Comparison of ENCODE assay signal across 8 cellular contexts in genomic region chr19:14530005-14530348, GRCh38. TPM values are rescaled to one million over a fixed set of nuclear protein-coding genes. Genes with fewer than 3 reads are reported as not detected.
DNase-seq lines count a peak whose midpoint lies in the region; ATAC-seq and TF ChIP-seq lines count a peak whose summit lies in the region.

No MANE protein-coding gene starts in this region.

- no peaks in the 10 kb centered on the region for H3K27me3 ChIP-seq in CD8-positive, alpha-beta T cell (ENCODE audit: insufficient read depth, low read length)
- H3K27me3 ChIP-seq in KMS-11 (ENCODE audit: insufficient read depth, low read depth): no peaks in the 10 kb centered on the region
- H3K27me3 ChIP-seq in liver (ENCODE audit: control insufficient read depth in 4 of 4, insufficient read depth in 4 of 4, low read length in 3 of 4): no peaks in the 10 kb centered on the region
- no peaks in the 10 kb centered on the region for H3K27me3 ChIP-seq in tibial nerve

- peak overlapping the region; percentile 61 for H3K4me2 ChIP-seq in KMS-11

- TF ChIP-seq EP300 in tibial nerve (IDR thresholded peaks at IDR 0.05): no peak

- peak overlapping the region; percentile 97 for H3K4me3 Mint-ChIP-seq in CD8-positive, alpha-beta T cell
- H3K4me3 Mint-ChIP-seq in MCF 10A (ENCODE audit: unreplicated experiment): peak overlapping the region; percentile 93

- H4K20me1 ChIP-seq in KMS-11 (ENCODE audit: insufficient read depth): no peaks in the 10 kb centered on the region

- no peaks in the 10 kb centered on the region for H3K27me3 Mint-ChIP-seq in CD8-positive, alpha-beta T cell (ENCODE audit: low read depth)
- H3K27me3 Mint-ChIP-seq in MCF 10A (ENCODE audit: insufficient read depth, unreplicated experiment): no peaks in the 10 kb centered on the region

- peak; percentile 6 for ATAC-seq in CD8-positive, alpha-beta T cell
- ATAC-seq in GM19467 (IDR thresholded peaks at IDR 0.05; ENCODE audit: unreplicated experiment) (no peak), HG03469 (IDR thresholded peaks at IDR 0.05; ENCODE audit: unreplicated experiment) (no peak)

- peak overlapping the region; percentile 97 for H3K4me3 ChIP-seq in CD8-positive, alpha-beta T cell (ENCODE audit: low read depth, low read length)
- H3K4me3 ChIP-seq in KMS-11 (IDR thresholded peaks at IDR 0.05; ENCODE audit: insufficient read depth, low read depth, low read length) (no peak overlapping the region), liver (ENCODE audit: low read depth in 1 of 3, low read length in 3 of 3) (peak overlapping the region; percentile 57 to 99 (median 76)), tibial nerve (peak overlapping the region; percentile 63 to 82 (median 70))

- CTCF ChIA-PET in CD8-positive, alpha-beta T cell (lab: Charles Lee): interaction anchor here (1.7 to 6.1 kb wide), 3 partner anchors 21 to 27 kb away, joined by 5 to 22 read pairs (median 7); no protein-coding TSS in a partner anchor
- CTCF ChIA-PET in MCF 10A (lab: Yijun Ruan, JAX): interaction anchor here (1.4 kb wide), 1 partner anchor 27 kb away, joined by 3 read pairs; no protein-coding TSS in a partner anchor

- DNase-seq in CD8-positive, alpha-beta T cell: peak in 2 of 7 experiments; percentile 44 to 62
- no peak for DNase-seq in MCF 10A (ENCODE audit: unreplicated experiment)
- DNase-seq in tibial nerve (ENCODE audit: low spot score in 2 of 2): no peak
- no peak for DNase-seq in NCI-H510A treated with DMSO at 0.1 percent for 48 hours (lab: John Stamatoyannopoulos, UW)

- intact Hi-C loops in CD8-positive, alpha-beta T cell (cut with DNase I, micrococcal nuclease): loop anchor here in 1 of 2 experiments (1.0 kb wide), 1 partner anchor 21 kb away; no protein-coding TSS in a partner anchor
- intact Hi-C loops in MCF 10A (cut with micrococcal nuclease): no loop called here

- H3K4me1 Mint-ChIP-seq in CD8-positive, alpha-beta T cell (ENCODE audit: low read depth): peaks cover 54% of the 10 kb centered on the region
- peaks cover 27% of the 10 kb centered on the region for H3K4me1 Mint-ChIP-seq in MCF 10A (ENCODE audit: insufficient read depth, unreplicated experiment)

- peak overlapping the region; percentile 89 for H3K27ac ChIP-seq in CD8-positive, alpha-beta T cell (ENCODE audit: low read depth, low read length)
- H3K27ac ChIP-seq in KMS-11 (peak overlapping the region; percentile 49), liver (ENCODE audit: low read depth in 1 of 2, low read length in 2 of 2) (peak overlapping the region; percentile 80 to 97), tibial nerve (peak overlapping the region; percentile 87 to 97 (median 93))

- no peaks in the 10 kb centered on the region for H3K9me3 ChIP-seq in CD8-positive, alpha-beta T cell (ENCODE audit: low read length)
- H3K9me3 ChIP-seq in liver (ENCODE audit: control insufficient read depth in 4 of 4, low read length in 3 of 4) (no peaks in the 10 kb centered on the region), tibial nerve (no peaks in the 10 kb centered on the region)

- H3K79me2 ChIP-seq in KMS-11 (ENCODE audit: insufficient read depth, low read depth): peaks cover 30% of the 10 kb centered on the region

- 0% methylated on average over 18 of the region's 18 CpGs for WGBS in liver
- 0% methylated on average over 11 to 16 of the region's 18 CpGs for WGBS in tibial nerve, 2 donors

- peaks cover 30% of the 10 kb centered on the region for H3K4me1 ChIP-seq in CD8-positive, alpha-beta T cell (ENCODE audit: insufficient read depth, low read length)
- peaks cover 15% of the 10 kb centered on the region for H3K4me1 ChIP-seq in KMS-11 (ENCODE audit: low read depth, poor library complexity, severe bottlenecking)
- peaks cover 0 to 18% (median 6%) of the 10 kb centered on the region in 4 donors for H3K4me1 ChIP-seq in liver (ENCODE audit: control insufficient read depth in 4 of 4, insufficient read depth in 4 of 4, low read length in 3 of 4)
- H3K4me1 ChIP-seq in tibial nerve: peaks cover 0 to 48% (median 10%) of the 10 kb centered on the region in 4 donors

- H3K9ac ChIP-seq in KMS-11 (peak overlapping the region; percentile 68), liver (ENCODE audit: low read depth in 1 of 2, low read length in 2 of 2) (peak overlapping the region; percentile 30 to 94)

- peaks cover 29% of the 10 kb centered on the region for H3K36me3 Mint-ChIP-seq in CD8-positive, alpha-beta T cell
- peaks cover 11% of the 10 kb centered on the region for H3K36me3 Mint-ChIP-seq in MCF 10A (ENCODE audit: insufficient read depth, unreplicated experiment)

- no peak for TF ChIP-seq POLR2A in tibial nerve (IDR thresholded peaks at IDR 0.05)

- H3K27ac Mint-ChIP-seq in CD8-positive, alpha-beta T cell: peak overlapping the region; percentile 98
- H3K27ac Mint-ChIP-seq in MCF 10A (ENCODE audit: low read depth, unreplicated experiment): no peak overlapping the region

- TF ChIP-seq RAD21 in liver (IDR thresholded peaks at IDR 0.05): no peak

- H3K36me3 ChIP-seq in CD8-positive, alpha-beta T cell (ENCODE audit: insufficient read depth, low read length): no peaks in the 10 kb centered on the region
- H3K36me3 ChIP-seq in KMS-11 (ENCODE audit: insufficient read depth): no peaks in the 10 kb centered on the region
- H3K36me3 ChIP-seq in liver (ENCODE audit: control insufficient read depth in 4 of 4, insufficient read depth in 3 of 4, low read depth in 1 of 4, low read length in 3 of 4): no peaks in the 10 kb centered on the region
- H3K36me3 ChIP-seq in tibial nerve: no peaks in the 10 kb centered on the region

- POLR2A ChIA-PET in CD8-positive, alpha-beta T cell (lab: Charles Lee): interaction anchor here (0.7 to 7.1 kb wide), 7 partner anchors 9 to 97 kb away, joined by 3 to 50 read pairs (median 4); partner anchors contain the start of genes DNAJB1, GIPC1 and PKN1
- POLR2A ChIA-PET in MCF 10A (lab: Yijun Ruan, JAX): interaction anchor here (0.8 to 7.2 kb wide), 8 partner anchors 9 to 149 kb away, joined by 3 to 148 read pairs (median 8); partner anchors contain the start of genes ADGRE5 and DNAJB1

- no TSS peak for BruUV-seq in MCF 10A (replicated peaks; lab: Mats Ljungman, UMichigan)

- H3K9me3 Mint-ChIP-seq in CD8-positive, alpha-beta T cell: no peaks in the 10 kb centered on the region
- H3K9me3 Mint-ChIP-seq in MCF 10A (ENCODE audit: unreplicated experiment): no peaks in the 10 kb centered on the region

- peak overlapping the region; percentile 90 for H2AFZ ChIP-seq in KMS-11 (ENCODE audit: low read depth)

- no peak for TF ChIP-seq CTCF in CD8-positive, alpha-beta T cell (IDR thresholded peaks at IDR 0.05)
- TF ChIP-seq CTCF in KMS-11 (conservative IDR thresholded peaks at IDR 0.05; ENCODE audit: low read depth, low read length): no peak
- no peak for TF ChIP-seq CTCF in MCF 10A (IDR thresholded peaks at IDR 0.05; ENCODE audit: unreplicated experiment)
- no peak for TF ChIP-seq CTCF in liver (IDR thresholded peaks at IDR 0.05; ENCODE audit: low read depth, low read length, missing input control)
- no peak for TF ChIP-seq CTCF in tibial nerve (IDR thresholded peaks at IDR 0.05)

TF ChIP-seq in liver, 16 proteins besides CTCF, POLR2A, EP300 and RAD21:
- peak in 1 of 2 donors; percentile 49 for TF ChIP-seq HNF4A (conservative IDR thresholded peaks at IDR 0.05)
- no peak for TF ChIP-seq GABPA (IDR thresholded peaks at IDR 0.05 in 1 of 2, conservative IDR thresholded peaks at IDR 0.05 in 1 of 2)
TF ChIP-seq in liver: peak in this region for 1.

RNA-seq across cellular contexts. Expression of gene TECR, which starts 0.6 kb away (rescaled TPM):
- 100 to 1,000 TPM; 300 to 325 TPM for total RNA-seq in CD8-positive, alpha-beta T cell
- total RNA-seq in MCF 10A (2022) (74.1 and 106 TPM in 2 replicates), liver (10 to 100 TPM; 26.4 to 35.3 TPM), tibial nerve (10 to 100 TPM; 33.1 to 55.1 (median 43.6) TPM)
- polyA plus RNA-seq in liver: 100 to 1,000 TPM in 1 of 2 donors, 10 to 100 TPM in 1; 86.3 to 157 TPM

RNA-seq across cellular contexts. Expression of gene DNAJB1, which starts 11.8 kb away (rescaled TPM):
- total RNA-seq in CD8-positive, alpha-beta T cell: 100 to 1,000 TPM; 963 to 995 TPM
- total RNA-seq in MCF 10A (2022) (71.6 and 97.4 TPM in 2 replicates), liver (10 to 100 TPM; 32.5 to 43.0 TPM), tibial nerve (100 to 1,000 TPM in 1 of 4 donors, 10 to 100 TPM in 3; 48.9 to 132 (median 73.9) TPM)
- 10 to 100 TPM; 29.4 to 36.5 TPM for polyA plus RNA-seq in liver

RNA-seq across cellular contexts. Expression of gene GIPC1, which starts 34.0 kb away (rescaled TPM):
- 10 to 100 TPM; 15.6 to 16.0 TPM for total RNA-seq in CD8-positive, alpha-beta T cell
- total RNA-seq in MCF 10A (2022): 107 and 108 TPM in 2 replicates
- 10 to 100 TPM; 18.4 to 31.7 TPM for total RNA-seq in liver
- 10 to 100 TPM; 19.4 to 34.5 TPM for polyA plus RNA-seq in liver
- 100 to 1,000 TPM in 3 of 4 donors, 10 to 100 TPM in 1; 61.8 to 122 (median 113) TPM for total RNA-seq in tibial nerve

RNA-seq across cellular contexts. Expression of gene NDUFB7, which starts 41.9 kb away (rescaled TPM):
- 10 to 100 TPM; 27.8 to 34.3 TPM for total RNA-seq in CD8-positive, alpha-beta T cell
- total RNA-seq in MCF 10A (2022) (153 and 165 TPM in 2 replicates), liver (100 to 1,000 TPM; 110 to 222 TPM), tibial nerve (100 to 1,000 TPM; 315 to 444 (median 398) TPM)
- polyA plus RNA-seq in liver: 100 to 1,000 TPM; 282 to 293 TPM

RNA-seq across cellular contexts. Expression of gene CLEC17A, which starts 52.9 kb away (rescaled TPM):
- under 1 TPM in 1 of 2 experiments, not detected in 1; 0.35 TPM for total RNA-seq in CD8-positive, alpha-beta T cell
- total RNA-seq in MCF 10A (2022) (not detected in 2 replicates), liver (under 1 TPM in 1 of 2 donors, not detected in 1; 0.28 TPM), tibial nerve (under 1 TPM in 1 of 4 donors, not detected in 3; 0.60 TPM)
- polyA plus RNA-seq in liver: under 1 TPM in 1 of 2 donors, not detected in 1; 0.22 TPM
